Comparison of ENCODE assay signal across 19 cellular contexts in the genomic region with DNA sequence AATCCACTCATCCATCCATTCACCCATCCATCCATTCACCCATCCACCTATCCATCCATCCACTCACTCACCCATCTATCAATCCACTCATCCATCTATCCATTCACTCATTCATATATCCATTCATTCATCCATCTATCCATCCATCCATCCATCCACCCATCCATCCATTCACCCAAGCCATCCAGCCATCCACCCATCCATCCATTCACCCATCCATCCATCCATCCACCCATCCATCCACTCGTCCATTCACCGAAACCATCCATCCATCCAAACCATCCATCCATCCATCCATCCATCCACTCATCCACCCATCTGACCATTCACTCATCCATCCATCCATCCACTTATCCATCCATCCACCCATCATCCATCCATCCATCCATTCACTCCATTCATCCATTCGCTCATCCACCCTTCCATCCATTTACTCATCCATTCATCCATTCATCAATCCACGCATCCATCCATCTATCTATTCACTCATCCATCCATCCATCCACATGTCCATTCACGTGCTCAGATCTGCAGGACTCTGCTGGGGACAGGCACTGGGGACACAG. TPM values are rescaled to one million over a fixed set of nuclear protein-coding genes. Genes with fewer than 3 reads are reported as not detected.
DNase-seq lines count a peak whose midpoint lies in the region; ATAC-seq and TF ChIP-seq lines count a peak whose summit lies in the region.
"Had no signal": no experiment of that assay in that cellular context is flagged by ENCODE, and none has a peak within 500 bp of the region (broad histone marks: within the 10 kb centered on the region; RNA-seq: fewer than 3 reads in every experiment).

No MANE protein-coding gene starts in this region.

- H3K4me1 ChIP-seq in IMR-90 (ENCODE audit: control insufficient read depth, insufficient read depth, low read length) = no peaks in the 10 kb centered on the region
- peaks cover 0 to 9% of the 10 kb centered on the region in 2 donors for H3K4me1 ChIP-seq in neuronal stem cell (ENCODE audit: control insufficient read depth in 2 of 2, insufficient read depth in 1 of 2, low read depth in 1 of 2, low read length in 2 of 2)
- H3K4me1 ChIP-seq: A549 had no signal

- H2BK15ac ChIP-seq in IMR-90 (ENCODE audit: low read depth, low read length) (no peak overlapping the region), neuronal stem cell (ENCODE audit: low read length) (no peak overlapping the region)

- no peaks in the 10 kb centered on the region for H3K4me1 Mint-ChIP-seq in T-helper 2 cell treated with Interferon-gamma antibody and Interleukin-4, amounts not matched to agents 5 μg/mL and 100 μg/mL, for 36 hours (ENCODE audit: low read depth)
- H3K4me1 Mint-ChIP-seq in endothelial cell (ENCODE audit: unreplicated experiment) = peaks cover 6% of the 10 kb centered on the region

- H2BK5ac ChIP-seq in IMR-90 (ENCODE audit: low read depth, low read length, poor library complexity, severe bottlenecking) (peak overlapping the region; percentile 9), neuronal stem cell (ENCODE audit: low read length) (no peak overlapping the region)

- H2BK20ac ChIP-seq in IMR-90 (ENCODE audit: low read depth, low read length) = no peak overlapping the region

- H4K8ac ChIP-seq in IMR-90 (ENCODE audit: low read depth in 2 of 2, low read length in 2 of 2) (no peak overlapping the region), neuronal stem cell (ENCODE audit: low read depth, low read length) (no peak overlapping the region)

- H3K27me3 Mint-ChIP-seq in T-helper 2 cell treated with Interferon-gamma antibody and Interleukin-4, amounts not matched to agents 5 μg/mL and 100 μg/mL, for 36 hours (ENCODE audit: low read depth) = peaks cover 22% of the 10 kb centered on the region
- H3K27me3 Mint-ChIP-seq in endothelial cell (ENCODE audit: unreplicated experiment) = peaks cover 29% of the 10 kb centered on the region

- H4K91ac ChIP-seq in IMR-90 (ENCODE audit: insufficient read depth, low read depth, low read length) = no peak overlapping the region
- H4K91ac ChIP-seq in neuronal stem cell (ENCODE audit: low read depth, low read length, poor library complexity) = no peak overlapping the region

- H3K4me3 ChIP-seq in IMR-90 (ENCODE audit: insufficient read depth, low read depth, low read length) (no peak overlapping the region), neuronal stem cell (ENCODE audit: low read length in 2 of 2) (no peak overlapping the region)
- H3K4me3 ChIP-seq: A549, BLaER1 had no signal

- dilution Hi-C loops in IMR-90 (cut with HindIII; ENCODE audit: low sequenced_read_pairs, unreplicated experiment) = no loop called here

- H3K27ac Mint-ChIP-seq in T-helper 2 cell treated with Interferon-gamma antibody and Interleukin-4, amounts not matched to agents 5 μg/mL and 100 μg/mL, for 36 hours = peak overlapping the region; percentile 7
- H3K27ac Mint-ChIP-seq in endothelial cell (ENCODE audit: unreplicated experiment) = peak overlapping the region; percentile 3
- H3K27ac Mint-ChIP-seq: CD14-positive monocyte; CD8-positive, alpha-beta T cell; H9 had no signal

- no peak for TF ChIP-seq POLR2A in IMR-90 (IDR thresholded peaks at IDR 0.05; ENCODE audit: low read depth, low read length)

- H3K79me1 ChIP-seq in IMR-90 (ENCODE audit: low read depth in 1 of 2, low read length in 2 of 2) (no peaks in the 10 kb centered on the region), neuronal stem cell (ENCODE audit: low read depth, low read length) (peaks cover 3% of the 10 kb centered on the region)

- ATAC-seq in IMR-90 (ENCODE audit: low read depth) = no peak
- ATAC-seq: A549; CD8-positive, alpha-beta T cell had no signal

- H3K9me1 ChIP-seq in IMR-90 (ENCODE audit: insufficient read depth, low read length) = no peaks in the 10 kb centered on the region

- TF ChIP-seq CTCF in IMR-90 (conservative IDR thresholded peaks at IDR 0.05; ENCODE audit: low read depth, low read length) = no peak
- no peak for TF ChIP-seq CTCF in endothelial cell (IDR thresholded peaks at IDR 0.05; ENCODE audit: unreplicated experiment)

- H3K4me3 Mint-ChIP-seq in T-helper 2 cell treated with Interferon-gamma antibody and Interleukin-4, amounts not matched to agents 5 μg/mL and 100 μg/mL, for 36 hours = no peak overlapping the region
- peak overlapping the region; percentile 8 for H3K4me3 Mint-ChIP-seq in endothelial cell (ENCODE audit: unreplicated experiment)
- H3K4me3 Mint-ChIP-seq: CD8-positive, alpha-beta T cell; H9 had no signal

- H3K9me3 ChIP-seq in IMR-90 (ENCODE audit: control insufficient read depth, insufficient read depth, low read length) = no peaks in the 10 kb centered on the region
- peaks cover 0 to 1% of the 10 kb centered on the region in 2 donors for H3K9me3 ChIP-seq in neuronal stem cell (replicated peaks in 1 of 2; ENCODE audit: control insufficient read depth in 2 of 2, insufficient read depth in 1 of 2, low read depth in 1 of 2, low read length in 2 of 2)
- H3K9me3 ChIP-seq: A549, BLaER1 had no signal

- no peak overlapping the region for H3K14ac ChIP-seq in IMR-90 (replicated peaks; ENCODE audit: low read depth, low read length)
- peak overlapping the region; percentile 97 for H3K14ac ChIP-seq in neuronal stem cell (ENCODE audit: low read length)

- H4K20me1 ChIP-seq in IMR-90 (ENCODE audit: insufficient read depth, low read length) = no peaks in the 10 kb centered on the region

- H3K36me3 ChIP-seq in IMR-90 (ENCODE audit: control insufficient read depth, insufficient read depth, low read length) (no peaks in the 10 kb centered on the region), neuronal stem cell (replicated peaks in 1 of 2; ENCODE audit: control insufficient read depth in 2 of 2, insufficient read depth in 2 of 2, low read length in 2 of 2) (no peaks in the 10 kb centered on the region)
- H3K36me3 ChIP-seq: BLaER1 had no signal

- H3K18ac ChIP-seq in IMR-90 (ENCODE audit: low read depth, low read length) (no peak overlapping the region), neuronal stem cell (ENCODE audit: low read length) (no peak overlapping the region)

- no peaks in the 10 kb centered on the region for H3K9me3 Mint-ChIP-seq in T-helper 2 cell treated with Interferon-gamma antibody and Interleukin-4, amounts not matched to agents 5 μg/mL and 100 μg/mL, for 36 hours
- no peaks in the 10 kb centered on the region for H3K9me3 Mint-ChIP-seq in endothelial cell (ENCODE audit: unreplicated experiment)
- H3K9me3 Mint-ChIP-seq: CD8-positive, alpha-beta T cell had no signal

- no peak overlapping the region for H3K4ac ChIP-seq in IMR-90 (ENCODE audit: low read depth, low read length)
- H3K4ac ChIP-seq in neuronal stem cell (ENCODE audit: low read length) = no peak overlapping the region

- H3K9ac ChIP-seq in IMR-90 (ENCODE audit: low read depth, low read length) = no peak overlapping the region
- H3K9ac ChIP-seq in neuronal stem cell (ENCODE audit: low read depth, low read length, poor library complexity) = peak overlapping the region; percentile 18
- H3K9ac ChIP-seq: BLaER1 had no signal

- no peak overlapping the region for H3K23ac ChIP-seq in IMR-90 (ENCODE audit: low read depth, low read length)
- no peak overlapping the region for H3K23ac ChIP-seq in neuronal stem cell (ENCODE audit: low read depth, low read length, poor library complexity)

- BruUV-seq in IMR-90 (replicated peaks; lab: Mats Ljungman, UMichigan) = no TSS peak

- H2AK9ac ChIP-seq in IMR-90 (replicated peaks; ENCODE audit: low read depth, low read length, poor library complexity) = no peak overlapping the region

- intact Hi-C loops in IMR-90 (cut with micrococcal nuclease) = no loop called here
- intact Hi-C loops in posterior cingulate gyrus (cut with DNase I) = no loop called here

- WGBS in IMR-90 (ENCODE audit: extremely low coverage in 2 of 2, insufficient read length in 1 of 2), 2 experiments = 68 to 100% methylated on average over 3 of the region's 5 CpGs
- WGBS in neuronal stem cell (ENCODE audit: extremely low coverage in 2 of 2, insufficient read length in 2 of 2, insufficient replicate concordance in 1 of 2), 2 donors = 98 to 100% methylated on average over 1 to 4 of the region's 5 CpGs

- POLR2A ChIA-PET in IMR-90 (lab: Charles Lee; ENCODE audit: unreplicated experiment) = no interaction called here

- H3K4me2 ChIP-seq in IMR-90 (ENCODE audit: low read depth, low read length) (no peak overlapping the region), neuronal stem cell (ENCODE audit: insufficient read depth, low read length, poor library complexity, severe bottlenecking) (no peak overlapping the region)
- H3K4me2 ChIP-seq: A549, BLaER1 had no signal

- H2AFZ ChIP-seq in IMR-90 (replicated peaks; ENCODE audit: low read length, poor library complexity) = no peak overlapping the region
- no peak overlapping the region for H2AFZ ChIP-seq in neuronal stem cell (ENCODE audit: low read length)

- no peak overlapping the region for H4K5ac ChIP-seq in IMR-90 (ENCODE audit: low read depth, low read length)

- H2AK5ac ChIP-seq in IMR-90 (ENCODE audit: low read depth, low read length) (no peak overlapping the region), neuronal stem cell (ENCODE audit: low read depth, low read length) (peak overlapping the region; percentile 38)

- CTCF ChIA-PET in IMR-90 (lab: Yijun Ruan, JAX) = no interaction called here

- H2BK120ac ChIP-seq in IMR-90 (ENCODE audit: low read depth, low read length) = no peak overlapping the region
- no peak overlapping the region for H2BK120ac ChIP-seq in neuronal stem cell (ENCODE audit: low read depth, low read length)

- DNase-seq in T-helper 2 cell treated with Interferon-gamma antibody and Interleukin-4, amounts not matched to agents 5 μg/mL and 100 μg/mL, for 36 hours (ENCODE audit: low spot score) = no peak
- DNase-seq in T-helper 2 cell (no peak), IMR-90 (no peak), endothelial cell (ENCODE audit: low spot score) (no peak), neuronal stem cell (ENCODE audit: low spot score) (no peak), AG08395 (ENCODE audit: low spot score) (no peak), posterior cingulate gyrus (no peak)
- DNase-seq in stimulated activated naive CD4-positive, alpha-beta T cell (lab: John Stamatoyannopoulos, UW) = no peak
- DNase-seq: Calu3; CD8-positive, alpha-beta T cell; DMS79 treated with DMSO at 0.1 percent for 48 hours; GF-D8; GOT3; H9 had no signal

- H3K27ac ChIP-seq in IMR-90 (ENCODE audit: insufficient read depth, low read length) (no peak overlapping the region), neuronal stem cell (replicated peaks; ENCODE audit: low read length) (no peak overlapping the region)
- H3K27ac ChIP-seq: 22Rv1, A549, BLaER1, HL-60 had no signal

- TF ChIP-seq RAD21 in IMR-90 (IDR thresholded peaks at IDR 0.05; ENCODE audit: low read length) = no peak

- no peak overlapping the region for H3K56ac ChIP-seq in IMR-90 (ENCODE audit: extremely low read depth, insufficient read depth, low read length)

- in situ Hi-C loops in IMR-90 (cut with MboI; ENCODE audit: low sequenced_read_pairs) = no loop called here

- H3K36me3 Mint-ChIP-seq in T-helper 2 cell treated with Interferon-gamma antibody and Interleukin-4, amounts not matched to agents 5 μg/mL and 100 μg/mL, for 36 hours (ENCODE audit: low read depth) = no peaks in the 10 kb centered on the region
- peaks cover 8% of the 10 kb centered on the region for H3K36me3 Mint-ChIP-seq in endothelial cell (ENCODE audit: low read depth, unreplicated experiment)
- H3K36me3 Mint-ChIP-seq: CD14-positive monocyte; CD8-positive, alpha-beta T cell had no signal

- H2BK12ac ChIP-seq in neuronal stem cell (ENCODE audit: low read length) = no peak overlapping the region

- H3K27me3 ChIP-seq in IMR-90 (ENCODE audit: control insufficient read depth, insufficient read depth, low read length) (peaks cover 60% of the 10 kb centered on the region), neuronal stem cell (ENCODE audit: control insufficient read depth in 3 of 3, insufficient read depth in 3 of 3, low read depth in 1 of 3, low read length in 3 of 3) (peaks cover 0 to 72% (median 10%) of the 10 kb centered on the region in 3 experiments)

RNA-seq across cellular contexts. Expression of gene SLC9A3, which starts 6.6 kb away (rescaled TPM):
- total RNA-seq in IMR-90 (2012; rRNA removed) (0.56 and 0.72 TPM in 2 replicates), endothelial cell (ENCODE audit: unreplicated experiment) (1.1 TPM)
- polyA plus RNA-seq in IMR-90 (2012; rRNA removed) = 1.3 and 1.5 TPM in 2 replicates
- 1.0 and 1.8 TPM in 2 replicates for polyA plus RNA-seq in IMR-90 (2012; cell fraction: cytosol; rRNA removed)
- polyA plus RNA-seq in IMR-90 (2012; cell fraction: nucleus; rRNA removed; ENCODE audit: low replicate concordance) = 2.0 and 2.3 TPM in 2 replicates
- polyA plus RNA-seq in neuronal stem cell (2013, experiment 1 of 2) = 3.3 TPM
- polyA plus RNA-seq in neuronal stem cell (2013, experiment 2 of 2) = 3.2 TPM
